9 cellular contexts compared by ENCODE assay signal in genomic region chr2:159904127-159904564, GRCh38. TPM values are rescaled to one million over a fixed set of nuclear protein-coding genes. Genes with fewer than 3 reads are reported as not detected.
DNase-seq lines count a peak whose midpoint lies in the region; ATAC-seq and TF ChIP-seq lines count a peak whose summit lies in the region.
"Had no signal": no experiment of that assay in that cellular context is flagged by ENCODE, and none has a peak within 500 bp of the region (broad histone marks: within the 10 kb centered on the region; RNA-seq: fewer than 3 reads in every experiment).

No MANE protein-coding gene starts in this region.

- no peaks in the 10 kb centered on the region for H3K9me3 ChIP-seq in mononuclear cell (ENCODE audit: low read depth, low read length)
- H3K9me3 ChIP-seq: adrenal gland had no signal

- no peaks in the 10 kb centered on the region for H3K9me3 Mint-ChIP-seq in T-cell

- H3K4me3 ChIP-seq in cardiac fibroblast (replicated peaks in 1 of 2; ENCODE audit: low read depth in 2 of 2, low read length in 2 of 2) (peak overlapping the region; percentile 33 to 37), mononuclear cell (ENCODE audit: low read length) (peak overlapping the region; percentile 63)

- DNase-seq in T-cell (peak; percentile 30 to 76 (median 58)), cardiac fibroblast (ENCODE audit: low read depth in 2 of 2) (peak in 1 of 2 donors; percentile 7), NCI-H2171 treated with DMSO at 0.1 percent for 48 hours (lab: John Stamatoyannopoulos, UW) (no peak), kidney tubule cell (ENCODE audit: low spot score) (no peak)
- peak; percentile 48 to 83 (median 72) for DNase-seq in stimulated activated naive CD4-positive, alpha-beta T cell (lab: John Stamatoyannopoulos, UW)

- TF ChIP-seq CTCF in cardiac fibroblast (IDR thresholded peaks at IDR 0.05; ENCODE audit: low read depth, low read length): no peak

- peak; percentile 28 for ATAC-seq in GM18858 (IDR thresholded peaks at IDR 0.05; ENCODE audit: unreplicated experiment)
- ATAC-seq in HG02870 (IDR thresholded peaks at IDR 0.05; ENCODE audit: unreplicated experiment): peak; percentile 29
- peak; percentile 63 to 69 (median 66) for ATAC-seq in T-cell (replicated peaks in 1 of 4)

- peak overlapping the region; percentile 97 to 100 (median 99) for H3K4me3 Mint-ChIP-seq in T-cell

- CTCF ChIA-PET in T-cell (lab: Charles Lee): no interaction called here

- H3K27ac Mint-ChIP-seq in T-cell: peak overlapping the region; percentile 99

- POLR2A ChIA-PET in T-cell (lab: Charles Lee): interaction anchor here in 1 of 2 donors (0.6 kb wide), 1 partner anchor 190 kb away, joined by 3 read pairs; no protein-coding TSS in a partner anchor

- H3K4me1 Mint-ChIP-seq in T-cell: peaks cover 37 to 44% (median 42%) of the 10 kb centered on the region in 3 donors

- H3K4me1 ChIP-seq in mononuclear cell (ENCODE audit: insufficient read depth, low read length): peaks cover 33% of the 10 kb centered on the region

- no peaks in the 10 kb centered on the region for H3K27me3 ChIP-seq in mononuclear cell (ENCODE audit: insufficient read depth, low read length)
- H3K27me3 ChIP-seq: adrenal gland had no signal

- H3K27me3 Mint-ChIP-seq in T-cell: no peaks in the 10 kb centered on the region

- peaks cover 9% of the 10 kb centered on the region for H3K36me3 Mint-ChIP-seq in T-cell

RNA-seq across cellular contexts. Expression of gene LY75, which starts 0.4 kb away (rescaled TPM):
- total RNA-seq in T-cell (10 to 100 TPM; 35.3 to 52.2 (median 41.7) TPM), mononuclear cell (39.0 TPM)

Comparison
In these comparisons a context has a peak if more than half of its experiments do, and no peak if none do; other contexts are left out.
1. DNase-seq: peak in T-cell (34 of 34) and stimulated activated naive CD4-positive, alpha-beta T cell (6 of 6); none in NCI-H2171 treated with DMSO at 0.1 percent for 48 hours (single experiment) and kidney tubule cell (single experiment).
2. Peak in every context shown above with its lines, with median percentiles within 50 percentile points of each other: ATAC-seq.